ENCODE assay signal across 1 cellular context in genomic region chr1:23800396-23801337, GRCh38.
A peak's percentile ranks its signal among the peaks of the same experiment; 100 is the strongest.
TF ChIP-seq lines count a peak whose summit lies in the region.

GALE (minus strand) TSS chr1:23800754; CDS start chr1:23799007, 1,747 bp downstream.

TF ChIP-seq in SK-N-SH, 30 proteins besides CTCF, POLR2A, EP300 and RAD21 (continued from another document):
- TF ChIP-seq POLR2AphosphoS5 (IDR thresholded peaks at IDR 0.05; ENCODE audit: low read depth, low read length) (peak; percentile 75; the same call in 1 of the 2 replicates), MXI1 (IDR thresholded peaks at IDR 0.05; ENCODE audit: low read depth, low read length) (peak; percentile 91), ZBTB33 (IDR thresholded peaks at IDR 0.05; ENCODE audit: borderline replicate concordance, low read depth) (peak; percentile 70; the same call in 1 of the 2 replicates), NFIC (IDR thresholded peaks at IDR 0.05; ENCODE audit: borderline replicate concordance) (0 out of 2 replicates have a peak, but pooled peaks have one; percentile 29), MEF2A (IDR thresholded peaks at IDR 0.05; ENCODE audit: borderline replicate concordance, low read depth) (no peak), TCF12 (IDR thresholded peaks at IDR 0.05) (peak; percentile 19; the same call in 1 of the 2 replicates), JUND (IDR thresholded peaks at IDR 0.05) (0 out of 2 replicates have a peak, but pooled peaks have one; percentile 7), GABPA (IDR thresholded peaks at IDR 0.05; ENCODE audit: low read depth) (peak; percentile 75), CHD2 (IDR thresholded peaks at IDR 0.05; ENCODE audit: low read length, partially characterized antibody) (peak; percentile 81)
